Comparison of ENCODE assay signal across 8 cellular contexts in genomic region chr14:64388533-64389243, GRCh38. TPM values are rescaled to one million over a fixed set of nuclear protein-coding genes. Genes with fewer than 3 reads are reported as not detected.
DNase-seq lines count a peak whose midpoint lies in the region; ATAC-seq and TF ChIP-seq lines count a peak whose summit lies in the region.

No MANE protein-coding gene starts in this region.

- peak overlapping the region; percentile 72 to 91 (median 79) for H3K4me3 ChIP-seq in BLaER1 treated with 17β-estradiol and CSF1 and Interleukin-3, amounts not matched to agents 10 nM and 100 nM

- no peaks in the 10 kb centered on the region for H3K9me3 ChIP-seq in BLaER1 treated with 17β-estradiol and CSF1 and Interleukin-3, amounts not matched to agents 10 nM and 100 nM (replicated peaks in 1 of 11)

- H3K4me2 ChIP-seq in BLaER1 treated with 17β-estradiol and CSF1 and Interleukin-3, amounts not matched to agents 10 nM and 100 nM: peak overlapping the region; percentile 87 to 99 (median 95)

- peaks cover 24 to 51% (median 37%) of the 10 kb centered on the region in 10 experiments for H3K4me1 ChIP-seq in BLaER1 treated with 17β-estradiol and CSF1 and Interleukin-3, amounts not matched to agents 10 nM and 100 nM

- H3K27me3 ChIP-seq in BLaER1 treated with 17β-estradiol and CSF1 and Interleukin-3, amounts not matched to agents 10 nM and 100 nM: no peaks in the 10 kb centered on the region

- H3K36me3 ChIP-seq in BLaER1 treated with 17β-estradiol and CSF1 and Interleukin-3, amounts not matched to agents 10 nM and 100 nM: peaks cover 8 to 40% (median 33%) of the 10 kb centered on the region in 11 experiments; a peak in 21 of 22 replicates

- ATAC-seq in GM21447 (IDR thresholded peaks at IDR 0.05; ENCODE audit: unreplicated experiment) (peak; percentile 13), omental fat pad (ENCODE audit: low FRiP score) (peak; percentile 13), GM19397 (IDR thresholded peaks at IDR 0.05; ENCODE audit: unreplicated experiment) (no peak), HG03139 (IDR thresholded peaks at IDR 0.05; ENCODE audit: unreplicated experiment) (no peak)

- TF ChIP-seq CTCF in omental fat pad (IDR thresholded peaks at IDR 0.05): no peak

- H3K9ac ChIP-seq in BLaER1 treated with 17β-estradiol and CSF1 and Interleukin-3, amounts not matched to agents 10 nM and 100 nM: peak overlapping the region; percentile 84 to 95 (median 90)

- peaks cover 0 to 17% (median 4%) of the 10 kb centered on the region in 11 experiments; a peak in 12 of 22 replicates for H4K20me1 ChIP-seq in BLaER1 treated with 17β-estradiol and CSF1 and Interleukin-3, amounts not matched to agents 10 nM and 100 nM

- DNase-seq in NCI-H1105 treated with DMSO at 0.1 percent for 48 hours (lab: John Stamatoyannopoulos, UW) (peak; percentile 51), activated T-helper 1 cell treated with Interleukin-2 at 50 U/mL for 16 hours (ENCODE audit: low read depth) (peak; percentile 13), globus pallidus (ENCODE audit: low spot score) (peak; percentile 3), omental fat pad (ENCODE audit: low spot score) (no peak)

- H3K27ac ChIP-seq in BLaER1 treated with 17β-estradiol and CSF1 and Interleukin-3, amounts not matched to agents 10 nM and 100 nM: peak overlapping the region; percentile 30 to 96 (median 92); a peak in 21 of 22 replicates

RNA-seq across cellular contexts. Expression of gene MTHFD1, which starts 0.5 kb away (rescaled TPM):
- total RNA-seq in omental fat pad: 100 to 1,000 TPM in 1 of 4 donors, 10 to 100 TPM in 3; 58.0 to 138 (median 86.9) TPM

Comparison
In these comparisons a context has a peak if more than half of its experiments do, and no peak if none do; other contexts are left out.
1. ATAC-seq: peak in GM21447 (single experiment) and omental fat pad (single experiment); none in GM19397 (single experiment) and HG03139 (single experiment).